8 cellular contexts compared by ENCODE assay signal in genomic region chr19:34403784-34404108, GRCh38. TPM values are rescaled to one million over a fixed set of nuclear protein-coding genes. Genes with fewer than 3 reads are reported as not detected.
DNase-seq lines count a peak whose midpoint lies in the region; ATAC-seq and TF ChIP-seq lines count a peak whose summit lies in the region.

No MANE protein-coding gene starts in this region.

- H3K36me3 ChIP-seq in RWPE2 (ENCODE audit: low read depth) (peaks cover 26% of the 10 kb centered on the region), subcutaneous abdominal adipose tissue (ENCODE audit: control insufficient read depth in 5 of 5, insufficient read depth in 5 of 5, low read length in 5 of 5) (peaks cover 3 to 31% (median 19%) of the 10 kb centered on the region in 5 donors)

- intact Hi-C loops in right cardiac atrium (cut with DNase I) = no loop called here

- TF ChIP-seq CTCF in RWPE2 (IDR thresholded peaks at IDR 0.05; ENCODE audit: poor library complexity, severe bottlenecking) = no peak
- no peak for TF ChIP-seq CTCF in GM13977 (IDR thresholded peaks at IDR 0.05; ENCODE audit: extremely low read depth, insufficient read depth, missing control alignments)

- H3K4me1 ChIP-seq in RWPE2 (ENCODE audit: insufficient read depth, poor library complexity, severe bottlenecking) = no peaks in the 10 kb centered on the region
- no peaks in the 10 kb centered on the region for H3K4me1 ChIP-seq in right cardiac atrium (ENCODE audit: control insufficient read depth, insufficient read depth, low read length)
- peaks cover 3 to 18% (median 13%) of the 10 kb centered on the region in 5 donors for H3K4me1 ChIP-seq in subcutaneous abdominal adipose tissue (ENCODE audit: control insufficient read depth in 5 of 5, insufficient read depth in 5 of 5, low read length in 5 of 5)

- H3K27ac ChIP-seq in RWPE2 (ENCODE audit: poor library complexity, severe bottlenecking) = peak overlapping the region; percentile 16
- H3K27ac ChIP-seq in right cardiac atrium (ENCODE audit: low read length) = no peak overlapping the region
- H3K27ac ChIP-seq in subcutaneous abdominal adipose tissue (ENCODE audit: low read depth, low read length) = no peak overlapping the region

- H3K9me3 ChIP-seq in RWPE2 (ENCODE audit: severe bottlenecking) (no peaks in the 10 kb centered on the region), right cardiac atrium (ENCODE audit: control insufficient read depth, low read length) (no peaks in the 10 kb centered on the region), subcutaneous abdominal adipose tissue (ENCODE audit: control insufficient read depth in 5 of 5, low read length in 5 of 5) (no peaks in the 10 kb centered on the region)

- no peaks in the 10 kb centered on the region for H3K27me3 Mint-ChIP-seq in T-helper 2 cell treated with Interferon-gamma antibody and Interleukin-4, amounts not matched to agents 5 μg/mL and 100 μg/mL, for 36 hours (ENCODE audit: low read depth)

- peak overlapping the region; percentile 95 for H3K4me3 ChIP-seq in RWPE2 (ENCODE audit: severe bottlenecking)
- H3K4me3 ChIP-seq in right cardiac atrium (ENCODE audit: low read length) = peak overlapping the region; percentile 47
- peak overlapping the region; percentile 72 to 98 (median 89) for H3K4me3 ChIP-seq in subcutaneous abdominal adipose tissue (ENCODE audit: low read depth in 1 of 5, low read length in 5 of 5)

- ATAC-seq in RWPE2 (ENCODE audit: low read depth) = no peak
- ATAC-seq in right cardiac atrium = no peak

- in situ Hi-C loops in GM13977 (cut with MboI; ENCODE audit: low pct_unique_long_range_greater_than_20kb, low sequenced_read_pairs, unreplicated experiment) = no loop called here

- H3K27ac Mint-ChIP-seq in T-helper 2 cell treated with Interferon-gamma antibody and Interleukin-4, amounts not matched to agents 5 μg/mL and 100 μg/mL, for 36 hours = peak overlapping the region; percentile 87

- peaks cover 29% of the 10 kb centered on the region for H3K36me3 Mint-ChIP-seq in T-helper 2 cell treated with Interferon-gamma antibody and Interleukin-4, amounts not matched to agents 5 μg/mL and 100 μg/mL, for 36 hours (ENCODE audit: low read depth)

- peaks cover 4% of the 10 kb centered on the region for H3K4me1 Mint-ChIP-seq in T-helper 2 cell treated with Interferon-gamma antibody and Interleukin-4, amounts not matched to agents 5 μg/mL and 100 μg/mL, for 36 hours (ENCODE audit: low read depth)

- H3K9ac ChIP-seq in subcutaneous abdominal adipose tissue (ENCODE audit: low read length in 5 of 5) = peak overlapping the region in 4 of 5 donors; percentile 79 to 91 (median 90)

- no peaks in the 10 kb centered on the region for H3K9me3 Mint-ChIP-seq in T-helper 2 cell treated with Interferon-gamma antibody and Interleukin-4, amounts not matched to agents 5 μg/mL and 100 μg/mL, for 36 hours

- H3K27me3 ChIP-seq in RWPE2 (ENCODE audit: insufficient read depth, poor library complexity, severe bottlenecking) (no peaks in the 10 kb centered on the region), right cardiac atrium (ENCODE audit: control insufficient read depth, insufficient read depth) (no peaks in the 10 kb centered on the region), subcutaneous abdominal adipose tissue (ENCODE audit: control insufficient read depth in 5 of 5, insufficient read depth in 4 of 5, low read length in 5 of 5) (no peaks in the 10 kb centered on the region)

- peak overlapping the region; percentile 92 for H3K4me3 Mint-ChIP-seq in T-helper 2 cell treated with Interferon-gamma antibody and Interleukin-4, amounts not matched to agents 5 μg/mL and 100 μg/mL, for 36 hours

- no peak for DNase-seq in T-helper 2 cell treated with Interferon-gamma antibody and Interleukin-4, amounts not matched to agents 5 μg/mL and 100 μg/mL, for 36 hours (ENCODE audit: low spot score)
- DNase-seq in T-helper 2 cell = no peak
- DNase-seq in RWPE2 (ENCODE audit: low spot score) = no peak
- no peak for DNase-seq in right cardiac atrium
- DNase-seq in GM13977 (ENCODE audit: low spot score) = no peak
- DNase-seq in SHP77 (lab: John Stamatoyannopoulos, UW) = no peak
- DNase-seq in glomerular visceral epithelial cell (ENCODE audit: extremely low spot score) = no peak

- WGBS in right cardiac atrium = 33% methylated on average over 6 of the region's 6 CpGs

RNA-seq across cellular contexts. Expression of gene PDCD2L, which starts 0.5 kb away (rescaled TPM):
- total RNA-seq in right cardiac atrium = 10 to 100 TPM in 1 of 4 donors, 1 to 10 TPM in 3; 8.0 to 12.8 (median 9.5) TPM
- 9.2 TPM for polyA plus RNA-seq in right cardiac atrium

RNA-seq across cellular contexts. Expression of gene UBA2, which starts 24.4 kb away (rescaled TPM):
- 10 to 100 TPM; 40.0 to 50.0 (median 45.5) TPM for total RNA-seq in right cardiac atrium
- polyA plus RNA-seq in right cardiac atrium = 39.9 TPM

RNA-seq across cellular contexts. Expression of gene GPI, which starts 38.8 kb away (rescaled TPM):
- 100 to 1,000 TPM; 362 to 456 (median 404) TPM for total RNA-seq in right cardiac atrium
- 285 TPM for polyA plus RNA-seq in right cardiac atrium
